In the genomic region with DNA sequence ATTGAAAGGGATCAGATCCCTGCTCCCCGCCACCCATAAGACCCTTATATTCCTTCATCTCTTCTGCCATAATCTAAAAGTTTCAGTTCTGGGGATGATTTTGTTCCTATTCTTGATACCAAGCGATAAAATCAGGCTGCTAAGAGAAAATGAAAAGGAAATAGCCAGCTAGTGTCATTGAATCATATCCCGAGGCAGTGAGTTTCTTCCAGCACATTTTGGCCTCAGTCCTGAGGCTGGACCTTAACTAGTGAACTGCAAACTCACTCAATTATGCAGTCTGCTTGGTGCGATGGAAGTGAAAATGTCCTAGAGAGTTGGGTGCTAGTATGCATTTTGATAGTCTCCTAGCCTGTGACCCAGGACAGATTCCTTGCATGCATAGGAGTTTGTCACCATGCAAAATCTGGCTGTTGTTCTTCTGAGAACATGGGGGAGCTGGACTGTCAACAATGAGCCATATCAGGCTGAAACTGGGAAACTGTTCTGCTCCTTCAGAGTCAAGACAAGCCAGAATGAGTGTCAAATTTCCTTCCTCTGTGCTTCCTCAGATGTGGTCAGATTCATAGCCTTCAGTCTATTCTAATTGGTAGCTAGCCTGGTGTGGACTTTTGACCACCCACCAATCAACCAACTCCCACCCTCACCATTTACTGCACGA, we compare ENCODE assay signal across 15 cellular contexts.
DNase-seq lines count a peak whose midpoint lies in the region; ATAC-seq and TF ChIP-seq lines count a peak whose summit lies in the region.
"Had no signal": no experiment of that assay in that cellular context is flagged by ENCODE, and none has a peak within 500 bp of the region (broad histone marks: within the 10 kb centered on the region; RNA-seq: fewer than 3 reads in every experiment).

No MANE protein-coding gene starts in this region.

- TF ChIP-seq POLR2A in heart left ventricle (IDR thresholded peaks at IDR 0.05): no peak
- no peak for TF ChIP-seq POLR2A in prostate gland (IDR thresholded peaks at IDR 0.05)

- ATAC-seq in heart left ventricle: peak in 1 of 4 donors; percentile 33
- no peak for ATAC-seq in HG03135 (IDR thresholded peaks at IDR 0.05; ENCODE audit: unreplicated experiment)
- ATAC-seq in HG03108 (IDR thresholded peaks at IDR 0.05; ENCODE audit: unreplicated experiment): no peak
- ATAC-seq: gastrocnemius medialis, upper lobe of right lung had no signal

- H3K27ac ChIP-seq in heart left ventricle (peak overlapping the region in 10 of 12 donors; percentile 0 to 94 (median 66)), prostate gland (peak overlapping the region; percentile 2 to 38)
- H3K27ac ChIP-seq: upper lobe of right lung had no signal

- intact Hi-C loops in heart left ventricle (cut with DNase I) (loop anchor here in 5 of 10 donors (5.0 to 10.0 kb wide), 5 partner anchors 35 to 100 kb away; no protein-coding TSS in a partner anchor), prostate gland (cut with DNase I) (loop anchor here (5.0 kb wide), 1 partner anchor 330 kb away; no protein-coding TSS in a partner anchor)
- intact Hi-C loops in activated T-helper 1 cell treated with anti-CD3 and anti-CD28 coated beads, Interleukin-12 subunit alpha, Interleukin-12 subunit beta, Interleukin-2, Interleukin-4 antibody, amounts not matched to agents 30 ng/mL and 10 ng/mL and 1 ng/mL, durations not matched to agents 14 hours and 24 hours and 36 hours (cut with micrococcal nuclease): loop anchor here (2.0 kb wide), 3 partner anchors 13 to 27 kb away; no protein-coding TSS in a partner anchor

- H3K27me3 Mint-ChIP-seq in activated T-helper 1 cell treated with anti-CD3 and anti-CD28 coated beads, Interleukin-12 subunit alpha, Interleukin-12 subunit beta, Interleukin-2, Interleukin-4 antibody, amounts not matched to agents 30 ng/mL and 10 ng/mL and 1 ng/mL, durations not matched to agents 14 hours and 24 hours and 36 hours (ENCODE audit: insufficient read depth): no peaks in the 10 kb centered on the region
- H3K27me3 Mint-ChIP-seq: IgD-negative memory B cell had no signal

- H3K4me3 ChIP-seq in heart left ventricle: no peak overlapping the region
- no peak overlapping the region for H3K4me3 ChIP-seq in prostate gland
- H3K4me3 ChIP-seq: breast epithelium, gastrocnemius medialis, lung, upper lobe of right lung had no signal

- WGBS in heart left ventricle, 4 donors: 46 to 61% (median 54%) methylated on average over 5 of the region's 5 CpGs
- WGBS in prostate gland: 54% methylated on average over 5 of the region's 5 CpGs

- H3K4me1 ChIP-seq in heart left ventricle: peaks cover 3 to 69% (median 51%) of the 10 kb centered on the region in 12 donors
- H3K4me1 ChIP-seq in prostate gland (replicated peaks): no peaks in the 10 kb centered on the region
- H3K4me1 ChIP-seq: upper lobe of right lung had no signal

- H3K36me3 Mint-ChIP-seq in activated T-helper 1 cell treated with anti-CD3 and anti-CD28 coated beads, Interleukin-12 subunit alpha, Interleukin-12 subunit beta, Interleukin-2, Interleukin-4 antibody, amounts not matched to agents 30 ng/mL and 10 ng/mL and 1 ng/mL, durations not matched to agents 14 hours and 24 hours and 36 hours (ENCODE audit: low read depth): no peaks in the 10 kb centered on the region
- H3K36me3 Mint-ChIP-seq: IgD-negative memory B cell had no signal

- H3K9me3 Mint-ChIP-seq in activated T-helper 1 cell treated with anti-CD3 and anti-CD28 coated beads, Interleukin-12 subunit alpha, Interleukin-12 subunit beta, Interleukin-2, Interleukin-4 antibody, amounts not matched to agents 30 ng/mL and 10 ng/mL and 1 ng/mL, durations not matched to agents 14 hours and 24 hours and 36 hours: no peaks in the 10 kb centered on the region
- H3K9me3 Mint-ChIP-seq: IgD-negative memory B cell had no signal

- H3K36me3 ChIP-seq in heart left ventricle (no peaks in the 10 kb centered on the region), prostate gland (no peaks in the 10 kb centered on the region)
- H3K36me3 ChIP-seq: breast epithelium, gastrocnemius medialis, upper lobe of right lung had no signal

- no peaks in the 10 kb centered on the region for H3K27me3 ChIP-seq in heart left ventricle
- H3K27me3 ChIP-seq in prostate gland (replicated peaks; ENCODE audit: insufficient read depth): no peaks in the 10 kb centered on the region
- H3K27me3 ChIP-seq: breast epithelium, gastrocnemius medialis, upper lobe of right lung had no signal

- no peak overlapping the region for H3K27ac Mint-ChIP-seq in activated T-helper 1 cell treated with anti-CD3 and anti-CD28 coated beads, Interleukin-12 subunit alpha, Interleukin-12 subunit beta, Interleukin-2, Interleukin-4 antibody, amounts not matched to agents 30 ng/mL and 10 ng/mL and 1 ng/mL, durations not matched to agents 14 hours and 24 hours and 36 hours
- H3K27ac Mint-ChIP-seq: IgD-negative memory B cell had no signal

- TF ChIP-seq CTCF in heart left ventricle (IDR thresholded peaks at IDR 0.05) (no peak), prostate gland (IDR thresholded peaks at IDR 0.05) (no peak)

- H3K4me3 Mint-ChIP-seq in activated T-helper 1 cell treated with anti-CD3 and anti-CD28 coated beads, Interleukin-12 subunit alpha, Interleukin-12 subunit beta, Interleukin-2, Interleukin-4 antibody, amounts not matched to agents 30 ng/mL and 10 ng/mL and 1 ng/mL, durations not matched to agents 14 hours and 24 hours and 36 hours: no peak overlapping the region
- H3K4me3 Mint-ChIP-seq: IgD-negative memory B cell had no signal

- H3K4me1 Mint-ChIP-seq in activated T-helper 1 cell treated with anti-CD3 and anti-CD28 coated beads, Interleukin-12 subunit alpha, Interleukin-12 subunit beta, Interleukin-2, Interleukin-4 antibody, amounts not matched to agents 30 ng/mL and 10 ng/mL and 1 ng/mL, durations not matched to agents 14 hours and 24 hours and 36 hours (ENCODE audit: low read depth): peaks cover 12% of the 10 kb centered on the region
- H3K4me1 Mint-ChIP-seq: IgD-negative memory B cell had no signal

- H3K9me3 ChIP-seq in heart left ventricle: no peaks in the 10 kb centered on the region
- no peaks in the 10 kb centered on the region for H3K9me3 ChIP-seq in prostate gland
- H3K9me3 ChIP-seq: breast epithelium, gastrocnemius medialis, upper lobe of right lung had no signal

- peak; percentile 34 for DNase-seq in H4 (ENCODE audit: low spot score)
- peak; percentile 85 for DNase-seq in SW480 (ENCODE audit: low spot score)
- DNase-seq in heart left ventricle: peak in 1 of 5 donors; percentile 33
- no peak for DNase-seq in prostate gland (ENCODE audit: low spot score)
- no peak for DNase-seq in cerebellum (ENCODE audit: low spot score)
- DNase-seq in activated T-helper 1 cell treated with anti-CD3 and anti-CD28 coated beads, Interleukin-12 subunit alpha, Interleukin-12 subunit beta, Interleukin-2, Interleukin-4 antibody, amounts not matched to agents 30 ng/mL and 10 ng/mL and 1 ng/mL, durations not matched to agents 14 hours and 24 hours and 36 hours (ENCODE audit: low spot score): no peak
- DNase-seq: gastrocnemius medialis, NCI-H2029 treated with DMSO at 0.1 percent for 48 hours, retina, upper lobe of right lung had no signal

Comparison
In these comparisons a context has a peak if more than half of its experiments do, and no peak if none do; other contexts are left out.
1. DNase-seq: peak in H4 (single experiment) and SW480 (single experiment); none in prostate gland (single experiment), cerebellum (single experiment) and activated T-helper 1 cell treated with anti-CD3 and anti-CD28 coated beads, Interleukin-12 subunit alpha, Interleukin-12 subunit beta, Interleukin-2, Interleukin-4 antibody, amounts not matched to agents 30 ng/mL and 10 ng/mL and 1 ng/mL, durations not matched to agents 14 hours and 24 hours and 36 hours (single experiment).